ENCODE assay signal across 12 cellular contexts in the genomic region with DNA sequence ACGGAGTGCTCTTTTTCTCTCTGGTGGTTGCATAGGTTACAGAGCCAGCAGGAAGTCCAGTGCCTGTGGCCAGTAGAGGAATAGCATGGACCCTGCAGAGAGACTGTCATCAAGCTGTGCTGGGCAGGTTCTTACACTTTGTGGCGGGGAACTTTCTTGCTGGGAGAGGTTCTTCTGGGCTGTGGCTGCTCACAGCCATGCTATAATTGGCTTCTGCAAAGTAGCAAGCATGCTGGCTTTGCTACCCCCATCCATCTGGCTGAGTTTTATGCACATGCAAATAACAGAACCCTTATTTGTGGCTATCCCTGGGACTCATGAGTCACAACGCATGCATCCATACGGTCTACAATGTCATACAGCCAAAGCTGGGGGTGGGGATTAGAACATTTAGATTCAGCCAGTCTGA.
DNase-seq lines count a peak whose midpoint lies in the region; ATAC-seq and TF ChIP-seq lines count a peak whose summit lies in the region.
"Had no signal": no experiment of that assay in that cellular context is flagged by ENCODE, and none has a peak within 500 bp of the region (broad histone marks: within the 10 kb centered on the region; RNA-seq: fewer than 3 reads in every experiment).

No MANE protein-coding gene starts in this region.

- H3K27me3 Mint-ChIP-seq in glutamatergic neuron (ENCODE audit: unreplicated experiment) = no peaks in the 10 kb centered on the region
- no peaks in the 10 kb centered on the region for H3K27me3 Mint-ChIP-seq in activated CD4-positive, alpha-beta T cell treated with anti-CD3 and anti-CD28 coated beads, Interleukin-2, amount 10 ng/mL, durations not matched to agents 7 days and 5 days
- H3K27me3 Mint-ChIP-seq: stimulated activated naive CD8-positive, alpha-beta T cell treated with anti-CD3 and anti-CD28 coated beads, Interleukin-15, Interleukin-2, amounts not matched to agents 100 ng/mL and 50 ng/mL, for 24 hours had no signal

- no peak for TF ChIP-seq CTCF in glutamatergic neuron (IDR thresholded peaks at IDR 0.05; ENCODE audit: partially characterized antibody, unreplicated experiment)

- H3K27ac Mint-ChIP-seq in glutamatergic neuron (ENCODE audit: unreplicated experiment) = peak overlapping the region; percentile 62
- no peak overlapping the region for H3K27ac Mint-ChIP-seq in activated CD4-positive, alpha-beta T cell treated with anti-CD3 and anti-CD28 coated beads, Interleukin-2, amount 10 ng/mL, durations not matched to agents 7 days and 5 days
- H3K27ac Mint-ChIP-seq: stimulated activated naive CD8-positive, alpha-beta T cell treated with anti-CD3 and anti-CD28 coated beads, Interleukin-15, Interleukin-2, amounts not matched to agents 100 ng/mL and 50 ng/mL, for 24 hours had no signal

- no peaks in the 10 kb centered on the region for H3K36me3 Mint-ChIP-seq in glutamatergic neuron (ENCODE audit: unreplicated experiment)
- no peaks in the 10 kb centered on the region for H3K36me3 Mint-ChIP-seq in activated CD4-positive, alpha-beta T cell treated with anti-CD3 and anti-CD28 coated beads, Interleukin-2, amount 10 ng/mL, durations not matched to agents 7 days and 5 days (ENCODE audit: low read depth)

- no peaks in the 10 kb centered on the region for H3K9me3 Mint-ChIP-seq in glutamatergic neuron (ENCODE audit: unreplicated experiment)
- H3K9me3 Mint-ChIP-seq in activated CD4-positive, alpha-beta T cell treated with anti-CD3 and anti-CD28 coated beads, Interleukin-2, amount 10 ng/mL, durations not matched to agents 7 days and 5 days = no peaks in the 10 kb centered on the region
- H3K9me3 Mint-ChIP-seq: stimulated activated naive CD8-positive, alpha-beta T cell treated with anti-CD3 and anti-CD28 coated beads, Interleukin-15, Interleukin-2, amounts not matched to agents 100 ng/mL and 50 ng/mL, for 24 hours had no signal

- no peak overlapping the region for H3K4me3 Mint-ChIP-seq in glutamatergic neuron (ENCODE audit: unreplicated experiment)
- no peak overlapping the region for H3K4me3 Mint-ChIP-seq in activated CD4-positive, alpha-beta T cell treated with anti-CD3 and anti-CD28 coated beads, Interleukin-2, amount 10 ng/mL, durations not matched to agents 7 days and 5 days
- H3K4me3 Mint-ChIP-seq: stimulated activated naive CD8-positive, alpha-beta T cell treated with anti-CD3 and anti-CD28 coated beads, Interleukin-15, Interleukin-2, amounts not matched to agents 100 ng/mL and 50 ng/mL, for 24 hours had no signal

- POLR2A ChIA-PET in activated CD4-positive, alpha-beta T cell treated with anti-CD3 and anti-CD28 coated beads, Interleukin-2, amount 10 ng/mL, durations not matched to agents 7 days and 5 days (lab: Charles Lee) = no interaction called here

- no peak for ATAC-seq in GM21367 (IDR thresholded peaks at IDR 0.05; ENCODE audit: unreplicated experiment)

- DNase-seq in DMS 273 (lab: John Stamatoyannopoulos, UW; ENCODE audit: unreplicated experiment) (peak; percentile 24), DMS 273 treated with DMSO at 0.1 percent for 48 hours (lab: John Stamatoyannopoulos, UW) (no peak), T1000 (lab: John Stamatoyannopoulos, UW) (peak; percentile 26), glutamatergic neuron (no peak), skeletal muscle cell (ENCODE audit: low read depth) (peak; percentile 75), GOT3 (lab: John Stamatoyannopoulos, UW) (no peak)
- no peak for DNase-seq in activated CD4-positive, alpha-beta T cell treated with anti-CD3 and anti-CD28 coated beads, Interleukin-2, amount 10 ng/mL, durations not matched to agents 7 days and 5 days
- DNase-seq: activated CD4-positive, CD25-positive, alpha-beta regulatory T cell; amniotic stem cell; NCI-H524 treated with DMSO at 0.1 percent for 48 hours had no signal

- H3K4me3 ChIP-seq in skeletal muscle cell (ENCODE audit: low read depth, low read length) = no peak overlapping the region

- H3K4me1 Mint-ChIP-seq in glutamatergic neuron (ENCODE audit: low read depth, unreplicated experiment) = peaks cover 18% of the 10 kb centered on the region
- H3K4me1 Mint-ChIP-seq in activated CD4-positive, alpha-beta T cell treated with anti-CD3 and anti-CD28 coated beads, Interleukin-2, amount 10 ng/mL, durations not matched to agents 7 days and 5 days = peaks cover 37% of the 10 kb centered on the region

- CTCF ChIA-PET in activated CD4-positive, alpha-beta T cell treated with anti-CD3 and anti-CD28 coated beads, Interleukin-2, amount 10 ng/mL, durations not matched to agents 7 days and 5 days (lab: Charles Lee) = no interaction called here

Comparison
In these comparisons a context has a peak if more than half of its experiments do, and no peak if none do; other contexts are left out.
1. DNase-seq: peak in DMS 273 (single experiment), T1000 (single experiment) and skeletal muscle cell (single experiment); none in DMS 273 treated with DMSO at 0.1 percent for 48 hours (single experiment), glutamatergic neuron (single experiment), GOT3 (single experiment) and activated CD4-positive, alpha-beta T cell treated with anti-CD3 and anti-CD28 coated beads, Interleukin-2, amount 10 ng/mL, durations not matched to agents 7 days and 5 days (single experiment).